In genomic region chr10:8122970-8123369, GRCh38 we compare ENCODE assay signal across 27 cellular contexts.
"Had no signal": no experiment of that assay in that cellular context is flagged by ENCODE, and none has a peak within 500 bp of the region (broad histone marks: within the 10 kb centered on the region; RNA-seq: fewer than 3 reads in every experiment).

No MANE protein-coding gene starts in this region.

- H3K27me3 ChIP-seq: stomach, suprapubic skin, testis, thyroid gland, tibial artery, tibial nerve, transverse colon, upper lobe of right lung, uterus, vagina had no signal

- H3K4me1 Mint-ChIP-seq: stimulated activated effector memory CD8-positive, alpha-beta T cell treated with anti-CD3 and anti-CD28 coated beads, Interleukin-12 subunit alpha, Interleukin-12 subunit beta, amount 100 ng/mL, for 72 hours; stimulated activated memory B cell treated with anti-CD40 and anti-IgM and Interleukin-4, amounts not matched to agents 10 μg/mL and 1 μg/mL and 100 μg/mL, for 72 hours; stimulated activated naive B cell treated with anti-CD40 and anti-IgM and Interleukin-4, amounts not matched to agents 10 μg/mL and 1 μg/mL and 100 μg/mL, for 72 hours had no signal

- H3K36me3 Mint-ChIP-seq: stimulated activated effector memory CD8-positive, alpha-beta T cell treated with anti-CD3 and anti-CD28 coated beads, Interleukin-12 subunit alpha, Interleukin-12 subunit beta, amount 100 ng/mL, for 72 hours; stimulated activated memory B cell treated with anti-CD40 and anti-IgM and Interleukin-4, amounts not matched to agents 10 μg/mL and 1 μg/mL and 100 μg/mL, for 72 hours; stimulated activated naive B cell treated with anti-CD40 and anti-IgM and Interleukin-4, amounts not matched to agents 10 μg/mL and 1 μg/mL and 100 μg/mL, for 72 hours; type B pancreatic cell had no signal

- ATAC-seq: stimulated activated effector memory CD8-positive, alpha-beta T cell treated with anti-CD3 and anti-CD28 coated beads, Interleukin-12 subunit alpha, Interleukin-12 subunit beta, amount 100 ng/mL, for 72 hours; stimulated activated memory B cell treated with anti-CD40 and anti-IgM and Interleukin-4, amounts not matched to agents 10 μg/mL and 1 μg/mL and 100 μg/mL, for 72 hours; stimulated activated naive B cell treated with anti-CD40 and anti-IgM and Interleukin-4, amounts not matched to agents 10 μg/mL and 1 μg/mL and 100 μg/mL, for 72 hours; stimulated activated naive CD8-positive, alpha-beta T cell treated with anti-CD3 and anti-CD28 coated beads, Interleukin-15, amount 100 ng/mL, for 72 hours; stimulated activated naive CD8-positive, alpha-beta T cell treated with anti-CD3 and anti-CD28 coated beads, Interleukin-15, Interleukin-2, amounts not matched to agents 100 U/mL and 50 U/mL, for 24 hours; upper lobe of right lung had no signal

- H3K4me1 ChIP-seq: stomach, suprapubic skin, testis, thyroid gland, tibial artery, tibial nerve, transverse colon, upper lobe of right lung, uterus had no signal

- H3K9me3 Mint-ChIP-seq: stimulated activated effector memory CD8-positive, alpha-beta T cell treated with anti-CD3 and anti-CD28 coated beads, Interleukin-12 subunit alpha, Interleukin-12 subunit beta, amount 100 ng/mL, for 72 hours; stimulated activated naive B cell treated with anti-CD40 and anti-IgM and Interleukin-4, amounts not matched to agents 10 μg/mL and 1 μg/mL and 100 μg/mL, for 72 hours; stimulated activated naive CD8-positive, alpha-beta T cell treated with anti-CD3 and anti-CD28 coated beads, Interleukin-15, amount 100 ng/mL, for 72 hours; stimulated activated naive CD8-positive, alpha-beta T cell treated with anti-CD3 and anti-CD28 coated beads, Interleukin-15, Interleukin-2, amounts not matched to agents 100 ng/mL and 50 ng/mL, for 24 hours had no signal

- H3K4me3 ChIP-seq: stomach, suprapubic skin, testis, thoracic aorta, thyroid gland, tibial artery, tibial nerve, transverse colon, upper lobe of right lung, uterus, vagina had no signal

- H3K27ac Mint-ChIP-seq: stimulated activated effector memory CD8-positive, alpha-beta T cell treated with anti-CD3 and anti-CD28 coated beads, Interleukin-12 subunit alpha, Interleukin-12 subunit beta, amount 100 ng/mL, for 72 hours; stimulated activated memory B cell treated with anti-CD40 and anti-IgM and Interleukin-4, amounts not matched to agents 10 μg/mL and 1 μg/mL and 100 μg/mL, for 72 hours; stimulated activated naive B cell treated with anti-CD40 and anti-IgM and Interleukin-4, amounts not matched to agents 10 μg/mL and 1 μg/mL and 100 μg/mL, for 72 hours; stimulated activated naive CD8-positive, alpha-beta T cell treated with anti-CD3 and anti-CD28 coated beads, Interleukin-15, amount 100 ng/mL, for 72 hours; stimulated activated naive CD8-positive, alpha-beta T cell treated with anti-CD3 and anti-CD28 coated beads, Interleukin-15, Interleukin-2, amounts not matched to agents 100 ng/mL and 50 ng/mL, for 24 hours; type B pancreatic cell had no signal

- H3K9me3 ChIP-seq: stomach, suprapubic skin, testis, thoracic aorta, thyroid gland, tibial artery, tibial nerve, transverse colon, upper lobe of right lung, uterus, vagina had no signal

- H3K27ac ChIP-seq: stomach, suprapubic skin, testis, thoracic aorta, thyroid gland, tibial artery, tibial nerve, transverse colon, upper lobe of right lung, uterus, vagina had no signal

- H3K27me3 Mint-ChIP-seq: stimulated activated naive CD8-positive, alpha-beta T cell treated with anti-CD3 and anti-CD28 coated beads, Interleukin-15, Interleukin-2, amounts not matched to agents 100 ng/mL and 50 ng/mL, for 24 hours had no signal

- FAIRE-seq: urothelium cell line had no signal

- DNase-seq: stimulated activated CD4-positive, alpha-beta T cell treated with anti-CD3 and anti-CD28 coated beads, Interleukin-2, amount 100 ng/mL, for 48 hours; stimulated activated CD4-positive, alpha-beta T cell treated with anti-CD3 and anti-CD28 coated beads, Interleukin-4, amount 100 ng/mL, for 1 hour; stimulated activated CD4-positive, alpha-beta T cell treated with anti-CD3 and anti-CD28 coated beads, Interleukin-4, amount 100 ng/mL, for 24 hours; stimulated activated CD4-positive, alpha-beta T cell treated with anti-CD3 and anti-CD28 coated beads, Interleukin-4, amount 100 ng/mL, for 4 hours; stimulated activated CD8-positive, alpha-beta memory T cell treated with anti-CD3 and anti-CD28 coated beads, Interleukin-4, amount 100 ng/mL, for 48 hours; stimulated activated naive B cell treated with anti-CD40 and anti-IgM and Interleukin-4, amounts not matched to agents 10 μg/mL and 1 μg/mL and 100 μg/mL, for 72 hours; stimulated activated naive CD4-positive, alpha-beta T cell; stimulated activated naive CD4-positive, alpha-beta T cell treated with Interleukin-2 at 50 U/mL for 16 hours; stimulated activated naive CD8-positive, alpha-beta T cell treated with anti-CD3 and anti-CD28 coated beads, Interleukin-15, amount 100 ng/mL, for 72 hours; stimulated activated naive CD8-positive, alpha-beta T cell treated with anti-CD3 and anti-CD28 coated beads, Interleukin-15, Interleukin-2, amounts not matched to agents 100 U/mL and 50 U/mL, for 24 hours; stomach; substantia nigra; testis; thyroid gland; tibial artery; transverse colon; upper lobe of right lung; uterus had no signal

- H3K4me3 Mint-ChIP-seq: stimulated activated effector memory CD8-positive, alpha-beta T cell treated with anti-CD3 and anti-CD28 coated beads, Interleukin-12 subunit alpha, Interleukin-12 subunit beta, amount 100 ng/mL, for 72 hours; stimulated activated memory B cell treated with anti-CD40 and anti-IgM and Interleukin-4, amounts not matched to agents 10 μg/mL and 1 μg/mL and 100 μg/mL, for 72 hours; stimulated activated naive B cell treated with anti-CD40 and anti-IgM and Interleukin-4, amounts not matched to agents 10 μg/mL and 1 μg/mL and 100 μg/mL, for 72 hours; stimulated activated naive CD8-positive, alpha-beta T cell treated with anti-CD3 and anti-CD28 coated beads, Interleukin-15, amount 100 ng/mL, for 72 hours; stimulated activated naive CD8-positive, alpha-beta T cell treated with anti-CD3 and anti-CD28 coated beads, Interleukin-15, Interleukin-2, amounts not matched to agents 100 ng/mL and 50 ng/mL, for 24 hours; type B pancreatic cell had no signal

- H3K36me3 ChIP-seq: stomach, suprapubic skin, thoracic aorta, thyroid gland, tibial artery, tibial nerve, transverse colon, upper lobe of right lung, uterus, vagina had no signal
